ENCODE assay signal across 2 cellular contexts in genomic region chr2:217929294-217929671, GRCh38.
TF ChIP-seq lines count a peak whose summit lies in the region.

No MANE protein-coding gene starts in this region.

TF ChIP-seq in GM23338, 12 proteins besides CTCF, POLR2A, EP300 and RAD21:
- TF ChIP-seq, protein P1, sequence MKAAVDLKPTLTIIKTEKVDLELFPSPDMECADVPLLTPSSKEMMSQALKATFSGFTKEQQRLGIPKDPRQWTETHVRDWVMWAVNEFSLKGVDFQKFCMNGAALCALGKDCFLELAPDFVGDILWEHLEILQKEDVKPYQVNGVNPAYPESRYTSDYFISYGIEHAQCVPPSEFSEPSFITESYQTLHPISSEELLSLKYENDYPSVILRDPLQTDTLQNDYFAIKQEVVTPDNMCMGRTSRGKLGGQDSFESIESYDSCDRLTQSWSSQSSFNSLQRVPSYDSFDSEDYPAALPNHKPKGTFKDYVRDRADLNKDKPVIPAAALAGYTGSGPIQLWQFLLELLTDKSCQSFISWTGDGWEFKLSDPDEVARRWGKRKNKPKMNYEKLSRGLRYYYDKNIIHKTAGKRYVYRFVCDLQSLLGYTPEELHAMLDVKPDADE (IDR thresholded peaks at IDR 0.05), result no peak
- no peak for TF ChIP-seq JUNB (IDR thresholded peaks at IDR 0.05; ENCODE audit: unreplicated experiment)
- no peak for TF ChIP-seq REST (IDR thresholded peaks at IDR 0.05; ENCODE audit: unreplicated experiment)
- TF ChIP-seq EZH2 (IDR thresholded peaks at IDR 0.05; ENCODE audit: low read depth, unreplicated experiment), result no peak
- TF ChIP-seq CREB1 (CRISPR knock-in tag; IDR thresholded peaks at IDR 0.05; ENCODE audit: low read depth), result no peak
- no peak for TF ChIP-seq STAT1 (IDR thresholded peaks at IDR 0.05; ENCODE audit: unreplicated experiment)
- no peak for TF ChIP-seq POLR2AphosphoS5 (IDR thresholded peaks at IDR 0.05; ENCODE audit: low read depth)
- TF ChIP-seq ZNF114 (CRISPR knock-in tag; IDR thresholded peaks at IDR 0.05), result no peak
- TF ChIP-seq NANOG (IDR thresholded peaks at IDR 0.05; ENCODE audit: borderline replicate concordance), result no peak
- no peak for TF ChIP-seq EZH2phosphoT487 (IDR thresholded peaks at IDR 0.05; ENCODE audit: unreplicated experiment)
- TF ChIP-seq ZNF462 (CRISPR knock-in tag; IDR thresholded peaks at IDR 0.05), result no peak
- no peak for TF ChIP-seq ZNF331 (CRISPR knock-in tag; IDR thresholded peaks at IDR 0.05; ENCODE audit: low read depth)

TF ChIP-seq in H1, 55 proteins besides CTCF, POLR2A, EP300 and RAD21:
- TF ChIP-seq TEAD4 (IDR thresholded peaks at IDR 0.05; ENCODE audit: low read depth, low read length) (no peak), POU5F1 (IDR thresholded peaks at IDR 0.05; ENCODE audit: low read depth, low read length) (no peak), TBP (IDR thresholded peaks at IDR 0.05; ENCODE audit: low read depth, low read length) (no peak), CHD2 (IDR thresholded peaks at IDR 0.05; ENCODE audit: low read length) (no peak), PHF8 (conservative IDR thresholded peaks at IDR 0.05; ENCODE audit: low read depth, low read length) (no peak), CEBPB (IDR thresholded peaks at IDR 0.05; ENCODE audit: low read depth, low read length) (no peak), ZNF274 (IDR thresholded peaks at IDR 0.05; ENCODE audit: borderline replicate concordance, extremely low read depth, low read length) (no peak), SIRT6 (IDR thresholded peaks at IDR 0.05; ENCODE audit: low read length) (no peak), KDM1A (IDR thresholded peaks at IDR 0.05; ENCODE audit: borderline replicate concordance, low read length) (no peak), CHD1 (IDR thresholded peaks at IDR 0.05; ENCODE audit: low read depth, low read length) (no peak), SUZ12 (IDR thresholded peaks at IDR 0.05; ENCODE audit: low read length) (no peak), ATF2 (IDR thresholded peaks at IDR 0.05; ENCODE audit: low read length) (no peak), BRCA1 (IDR thresholded peaks at IDR 0.05; ENCODE audit: low read depth, low read length) (no peak), EGR1 (IDR thresholded peaks at IDR 0.05; ENCODE audit: borderline replicate concordance, low read depth, low read length) (no peak)
